In genomic region chr2:190359896-190360376, GRCh38 we compare ENCODE assay signal across 8 cellular contexts. TPM values are rescaled to one million over a fixed set of nuclear protein-coding genes. Genes with fewer than 3 reads are reported as not detected.
DNase-seq lines count a peak whose midpoint lies in the region; ATAC-seq lines count a peak whose summit lies in the region.

No MANE protein-coding gene starts in this region.

- DNase-seq in Ammon's horn (ENCODE audit: low spot score) (peak; percentile 88), dermis microvascular lymphatic vessel endothelial cell (ENCODE audit: low read depth in 2 of 2) (peak; percentile 62 to 68), middle frontal gyrus (ENCODE audit: extremely low spot score, low spot score) (peak; percentile 49), stromal cell of bone marrow (ENCODE audit: low read depth) (peak; percentile 63), COLO829 (ENCODE audit: low spot score) (no peak)
- peak; percentile 31 to 36 for DNase-seq in activated CD4-positive, alpha-beta T cell treated with anti-CD3 and anti-CD28 coated beads for 4 hours

- ATAC-seq in GM19372 (IDR thresholded peaks at IDR 0.05; ENCODE audit: low read depth, unreplicated experiment) (peak; percentile 81), HG03460 (IDR thresholded peaks at IDR 0.05; ENCODE audit: unreplicated experiment) (peak; percentile 99)

RNA-seq across cellular contexts. Expression of gene INPP1, which starts 16.5 kb away (rescaled TPM):
- 14.2 and 14.5 TPM in 2 replicates for total RNA-seq in dermis microvascular lymphatic vessel endothelial cell

RNA-seq across cellular contexts. Expression of gene HIBCH, which starts 40.3 kb away (rescaled TPM):
- 11.0 and 12.8 TPM in 2 replicates for total RNA-seq in dermis microvascular lymphatic vessel endothelial cell

RNA-seq across cellular contexts. Expression of gene MFSD6, which starts 48.2 kb away (rescaled TPM):
- total RNA-seq in dermis microvascular lymphatic vessel endothelial cell: 6.3 and 6.7 TPM in 2 replicates
